Comparison of ENCODE assay signal across 14 cellular contexts in genomic region chr3:133893683-133894333, GRCh38. TPM values are rescaled to one million over a fixed set of nuclear protein-coding genes. Genes with fewer than 3 reads are reported as not detected.
A peak's percentile ranks its signal among the peaks of the same experiment; 100 is the strongest.
DNase-seq lines count a peak whose midpoint lies in the region; ATAC-seq and TF ChIP-seq lines count a peak whose summit lies in the region.
"Had no signal": no experiment of that assay in that cellular context is flagged by ENCODE, and none has a peak within 500 bp of the region (broad histone marks: within the 10 kb centered on the region; RNA-seq: fewer than 3 reads in every experiment).

No MANE protein-coding gene starts in this region.

- no peak for TF ChIP-seq CTCF in brain (conservative IDR thresholded peaks at IDR 0.05)
- TF ChIP-seq CTCF in lung (IDR thresholded peaks at IDR 0.05; ENCODE audit: control extremely low read depth, extremely low read depth), result no peak
- TF ChIP-seq CTCF in ascending aorta (IDR thresholded peaks at IDR 0.05), result no peak

- H3K9me3 Mint-ChIP-seq in CD4-positive, alpha-beta memory T cell, result no peaks in the 10 kb centered on the region
- peaks cover 0 to 2% (median 0%) of the 10 kb centered on the region in 5 experiments for H3K9me3 Mint-ChIP-seq in brain
- H3K9me3 Mint-ChIP-seq: activated CD4-positive, alpha-beta memory T cell treated with anti-CD3 and anti-CD28 coated beads for 36 hours had no signal

- peak overlapping the region in 5 of 8 donors; percentile 1 to 36 (median 21) for H3K4me3 Mint-ChIP-seq in CD4-positive, alpha-beta memory T cell
- peak overlapping the region; percentile 82 to 95 (median 87) for H3K4me3 Mint-ChIP-seq in brain
- H3K4me3 Mint-ChIP-seq: activated CD4-positive, alpha-beta memory T cell treated with anti-CD3 and anti-CD28 coated beads for 36 hours had no signal

- no peak overlapping the region for H3K4me3 ChIP-seq in CD4-positive, alpha-beta memory T cell (ENCODE audit: low read length in 2 of 2)
- H3K4me3 ChIP-seq in lung (no peak overlapping the region), ascending aorta (no peak overlapping the region), mesendoderm (ENCODE audit: low read length) (no peak overlapping the region)

- no peaks in the 10 kb centered on the region for H3K79me2 ChIP-seq in mesendoderm (ENCODE audit: control insufficient read depth, insufficient read depth, low read length)

- no peak overlapping the region for H3K56ac ChIP-seq in mesendoderm (ENCODE audit: low read length)

- no peak overlapping the region for H4K5ac ChIP-seq in mesendoderm (ENCODE audit: low read length)

- no peak for DNase-seq in CD4-positive, alpha-beta memory T cell
- peak; percentile 38 for DNase-seq in G401 (ENCODE audit: low spot score)
- peak; percentile 20 for DNase-seq in lung (ENCODE audit: low spot score)
- no peak for DNase-seq in stimulated activated CD8-positive, alpha-beta memory T cell treated with anti-CD3 and anti-CD28 coated beads, Interleukin-4, amount 100 ng/mL, for 48 hours
- DNase-seq in ascending aorta (ENCODE audit: low spot score in 2 of 2), result no peak
- DNase-seq in NCI-H2029 treated with DMSO at 0.1 percent for 48 hours (lab: John Stamatoyannopoulos, UW), result no peak
- no peak for DNase-seq in mesendoderm
- DNase-seq: activated CD4-positive, alpha-beta memory T cell treated with anti-CD3 and anti-CD28 coated beads for 36 hours; AML-193; esophagus squamous epithelium; stimulated activated CD4-positive, alpha-beta T cell treated with anti-CD3 and anti-CD28 coated beads, Interleukin-2, amount 100 ng/mL, for 24 hours had no signal

- peaks cover 0 to 18% (median 6%) of the 10 kb centered on the region in 4 donors for H3K4me1 Mint-ChIP-seq in CD4-positive, alpha-beta memory T cell
- H3K4me1 Mint-ChIP-seq in brain, result peaks cover 63% of the 10 kb centered on the region

- no peak overlapping the region for H2BK120ac ChIP-seq in mesendoderm (ENCODE audit: low read depth, low read length)

- no peaks in the 10 kb centered on the region for H3K79me1 ChIP-seq in mesendoderm (ENCODE audit: low read length)

- ATAC-seq in lung (ENCODE audit: insufficient read depth, low FRiP score), result no peak

- 93 to 97% methylated on average over 6 of the region's 6 CpGs for WGBS in lung, 2 donors
- no CpG with 5 or more reads among the region's 6 CpGs for WGBS in mesendoderm (ENCODE audit: extremely low coverage, insufficient coverage, low lambda C conversion rate)

- no peak overlapping the region for H3K23ac ChIP-seq in mesendoderm (ENCODE audit: low read length)

- no peak overlapping the region for H3K27ac Mint-ChIP-seq in CD4-positive, alpha-beta memory T cell
- H3K27ac Mint-ChIP-seq in brain, result peak overlapping the region in 3 of 5 experiments; percentile 69 to 88 (median 80)
- H3K27ac Mint-ChIP-seq: activated CD4-positive, alpha-beta memory T cell treated with anti-CD3 and anti-CD28 coated beads for 36 hours had no signal

- H3K4me1 ChIP-seq in CD4-positive, alpha-beta memory T cell (ENCODE audit: insufficient read depth, low read length), result no peaks in the 10 kb centered on the region
- H3K4me1 ChIP-seq in lung (ENCODE audit: control insufficient read depth in 2 of 2, insufficient read depth in 2 of 2, low read length in 2 of 2), result peaks cover 4 to 6% of the 10 kb centered on the region in 2 donors
- H3K4me1 ChIP-seq in ascending aorta, result peaks cover 0 to 6% of the 10 kb centered on the region in 2 donors
- H3K4me1 ChIP-seq in mesendoderm (ENCODE audit: control insufficient read depth, low read depth, low read length), result no peaks in the 10 kb centered on the region

- no peak overlapping the region for H3K27ac ChIP-seq in CD4-positive, alpha-beta memory T cell (ENCODE audit: low read depth, low read length)
- H3K27ac ChIP-seq in lung (ENCODE audit: low read depth in 1 of 2, low read length in 1 of 2), result no peak overlapping the region
- no peak overlapping the region for H3K27ac ChIP-seq in ascending aorta
- H3K27ac ChIP-seq in mesendoderm (ENCODE audit: low read depth, low read length), result no peak overlapping the region
- H3K27ac ChIP-seq: esophagus squamous epithelium, HL-60, suprapubic skin had no signal

- intact Hi-C loops in CD4-positive, alpha-beta memory T cell (cut with micrococcal nuclease), result no loop called here
- intact Hi-C loops in ascending aorta (cut with DNase I), result no loop called here

- H3K27me3 ChIP-seq in CD4-positive, alpha-beta memory T cell (ENCODE audit: insufficient read depth, low read length), result no peaks in the 10 kb centered on the region
- H3K27me3 ChIP-seq in lung (ENCODE audit: control insufficient read depth, insufficient read depth) (no peaks in the 10 kb centered on the region), ascending aorta (no peaks in the 10 kb centered on the region), mesendoderm (ENCODE audit: insufficient read depth, low read length, poor library complexity) (peaks cover 11% of the 10 kb centered on the region)

- H3K36me3 Mint-ChIP-seq in CD4-positive, alpha-beta memory T cell, result no peaks in the 10 kb centered on the region
- no peaks in the 10 kb centered on the region for H3K36me3 Mint-ChIP-seq in brain
- H3K36me3 Mint-ChIP-seq: activated CD4-positive, alpha-beta memory T cell treated with anti-CD3 and anti-CD28 coated beads for 36 hours had no signal

- H3K4me2 ChIP-seq in mesendoderm (ENCODE audit: low read length), result no peak overlapping the region

- H3K18ac ChIP-seq in mesendoderm (ENCODE audit: low read length), result no peak overlapping the region

- H4K8ac ChIP-seq in mesendoderm (ENCODE audit: low read depth, low read length), result no peak overlapping the region

- peaks cover 32 to 36% of the 10 kb centered on the region in 2 donors for H3K27me3 Mint-ChIP-seq in CD4-positive, alpha-beta memory T cell
- H3K27me3 Mint-ChIP-seq in brain, result peaks cover 26% of the 10 kb centered on the region

- POLR2A ChIA-PET in CD4-positive, alpha-beta memory T cell (lab: Charles Lee; ENCODE audit: partially characterized antibody), result no interaction called here

- in situ Hi-C loops in G401 (cut with HindIII; ENCODE audit: low sequenced_read_pairs), result no loop called here

- H3K9ac ChIP-seq in mesendoderm (ENCODE audit: low read length), result no peak overlapping the region

- H3K9me3 ChIP-seq in CD4-positive, alpha-beta memory T cell (ENCODE audit: control insufficient read depth in 1 of 2, low read length in 2 of 2), result no peaks in the 10 kb centered on the region
- no peaks in the 10 kb centered on the region for H3K9me3 ChIP-seq in lung (ENCODE audit: control insufficient read depth in 2 of 2, insufficient read depth in 1 of 2, low read length in 1 of 2)
- no peaks in the 10 kb centered on the region for H3K9me3 ChIP-seq in ascending aorta
- H3K9me3 ChIP-seq: esophagus squamous epithelium, suprapubic skin had no signal

- CTCF ChIA-PET in CD4-positive, alpha-beta memory T cell (lab: Charles Lee; ENCODE audit: partially characterized antibody), result no interaction called here

- no peak overlapping the region for H2AK5ac ChIP-seq in mesendoderm (ENCODE audit: low read length)

- H2BK5ac ChIP-seq in mesendoderm (ENCODE audit: low read length), result no peak overlapping the region

- no peak overlapping the region for H2BK15ac ChIP-seq in mesendoderm (replicated peaks; ENCODE audit: low read depth)

- no peak overlapping the region for H3K4ac ChIP-seq in mesendoderm (ENCODE audit: low read depth, low read length)

- no peaks in the 10 kb centered on the region for H3K36me3 ChIP-seq in CD4-positive, alpha-beta memory T cell (ENCODE audit: insufficient read depth, low read length)
- no peaks in the 10 kb centered on the region for H3K36me3 ChIP-seq in lung (ENCODE audit: control insufficient read depth in 2 of 2, insufficient read depth in 2 of 2, low read length in 2 of 2)
- H3K36me3 ChIP-seq in ascending aorta, result no peaks in the 10 kb centered on the region
- no peaks in the 10 kb centered on the region for H3K36me3 ChIP-seq in mesendoderm (ENCODE audit: control insufficient read depth, insufficient read depth, low read length)
- H3K36me3 ChIP-seq: esophagus squamous epithelium, suprapubic skin had no signal

RNA-seq across cellular contexts. Expression of gene RAB6B, which starts 1.9 kb away (rescaled TPM):
- 1 to 10 TPM in 1 of 2 experiments, under 1 TPM in 1; 0.55 to 1.8 TPM for total RNA-seq in CD4-positive, alpha-beta memory T cell
- under 1 TPM; 0.34 to 0.37 TPM for polyA plus RNA-seq in CD4-positive, alpha-beta memory T cell
- 2.5 and 4.3 TPM in 2 replicates for total RNA-seq in G401 (2014; rRNA removed; shearing (Covaris generic))
- polyA plus RNA-seq in brain (ENCODE audit: insufficient read depth, low read depth, low replicate concordance) (57.4 TPM), lung (1 to 10 TPM; 1.8 to 3.0 TPM)
- total RNA-seq in lung (1 to 10 TPM; 3.3 to 5.1 TPM), ascending aorta (0.75 TPM)
- polyA plus RNA-seq in mesendoderm (2013, experiment 1 of 2), result 2.0 TPM
- polyA plus RNA-seq in mesendoderm (2013, experiment 2 of 2), result 2.7 TPM

Comparison
In these comparisons a context has a peak if more than half of its experiments do, and no peak if none do; other contexts are left out.
1. DNase-seq: peak in G401 (single experiment) and lung (single experiment); none in CD4-positive, alpha-beta memory T cell (0 of 5), stimulated activated CD8-positive, alpha-beta memory T cell treated with anti-CD3 and anti-CD28 coated beads, Interleukin-4, amount 100 ng/mL, for 48 hours (single experiment), ascending aorta (0 of 2), NCI-H2029 treated with DMSO at 0.1 percent for 48 hours (single experiment) and mesendoderm (single experiment).
2. H3K27ac Mint-ChIP-seq: peak in brain (3 of 5); none in CD4-positive, alpha-beta memory T cell (0 of 7).